In the genomic region with DNA sequence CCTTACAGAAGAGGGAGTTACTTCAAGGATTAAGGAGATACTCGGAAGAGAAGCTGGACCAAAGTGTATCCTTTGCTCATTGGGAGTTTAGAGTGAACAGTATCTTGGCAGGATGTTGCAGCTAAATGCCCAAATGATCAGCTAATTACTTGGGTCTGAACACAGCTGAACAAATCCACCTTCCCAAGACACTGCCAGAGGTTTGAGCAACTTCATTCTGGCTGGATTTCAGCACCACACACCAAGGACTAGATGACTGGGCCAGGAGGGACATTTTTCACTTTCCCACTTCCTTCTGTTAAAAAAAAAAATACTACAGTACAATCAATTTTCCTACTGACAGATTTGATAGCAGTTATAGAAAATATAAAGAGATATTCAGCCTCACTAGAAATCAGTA, we compare ENCODE assay signal across 17 cellular contexts.
"Had no signal": no experiment of that assay in that cellular context is flagged by ENCODE, and none has a peak within 500 bp of the region (broad histone marks: within the 10 kb centered on the region; RNA-seq: fewer than 3 reads in every experiment).

No MANE protein-coding gene starts in this region.

- H3K27ac Mint-ChIP-seq: naive thymus-derived CD8-positive, alpha-beta T cell had no signal

- DNase-seq: effector memory CD4-positive, alpha-beta T cell; gastrocnemius medialis; heart right ventricle; hypothalamus; islet precursor cell; mammary epithelial cell; mucosa of descending colon; naive thymus-derived CD8-positive, alpha-beta T cell; posterior cingulate gyrus; small intestine; stimulated activated CD4-positive, alpha-beta T cell treated with anti-CD3 and anti-CD28 coated beads, Interleukin-12 subunit alpha, Interleukin-12 subunit beta, amount 100 ng/mL, for 4 hours; stimulated activated naive CD4-positive, alpha-beta T cell; stomach; substantia nigra; trophoblast cell had no signal

- H3K4me3 ChIP-seq: gastrocnemius medialis, heart right ventricle, mucosa of descending colon, stomach had no signal

- H3K36me3 ChIP-seq: gastrocnemius medialis, heart right ventricle, neutrophil, stomach had no signal

- H3K27ac ChIP-seq: gastrocnemius medialis, heart right ventricle, neutrophil, stomach had no signal

- H3K4me1 ChIP-seq: gastrocnemius medialis, heart right ventricle, stomach had no signal

- H3K4me3 Mint-ChIP-seq: naive thymus-derived CD8-positive, alpha-beta T cell had no signal

- H3K36me3 Mint-ChIP-seq: naive thymus-derived CD8-positive, alpha-beta T cell had no signal

- H3K9me3 ChIP-seq: gastrocnemius medialis, heart right ventricle, mucosa of descending colon, neutrophil, stomach had no signal

- FAIRE-seq: endometrium, small intestine had no signal

- H3K27me3 ChIP-seq: neutrophil, stomach had no signal
